Comparison of ENCODE assay signal across 8 cellular contexts in genomic region chr11:62621567-62622470, GRCh38.
DNase-seq lines count a peak whose midpoint lies in the region; ATAC-seq and TF ChIP-seq lines count a peak whose summit lies in the region.

B3GAT3 (minus strand) TSS chr11:62621986; CDS start chr11:62621947, 39 bp downstream.

- TF ChIP-seq CTCF in AG09319 (IDR thresholded peaks at IDR 0.05; ENCODE audit: low read depth, low read length) = no peak; the same call in 1 of the 2 replicates

- DNase-seq in AG09319 (ENCODE audit: extremely low read depth, low read depth) (peak; percentile 96), NCI-H446 treated with DMSO at 0.1 percent for 48 hours (lab: John Stamatoyannopoulos, UW) (peak; percentile 97), cerebellar cortex (ENCODE audit: low spot score) (peak; percentile 98), islet precursor cell (peak; percentile 99)
- DNase-seq in stimulated activated CD4-positive, alpha-beta T cell treated with anti-CD3 and anti-CD28 coated beads, Interleukin-12 subunit alpha, Interleukin-12 subunit beta, amount 100 ng/mL, for 48 hours (ENCODE audit: low read depth in 2 of 3, low spot score in 1 of 3) = peak; percentile 94 to 95 (median 95)

- ATAC-seq in GM19035 (IDR thresholded peaks at IDR 0.05; ENCODE audit: unreplicated experiment) (peak; percentile 97), HG03354 (IDR thresholded peaks at IDR 0.05; ENCODE audit: poor library complexity, severe bottlenecking, unreplicated experiment) (peak; percentile 97)
- peak; percentile 87 to 88 for ATAC-seq in activated CD4-positive, CD25-positive, alpha-beta regulatory T cell treated with anti-CD3 and anti-CD28 coated beads, Interleukin-2, amount 50 U/mL, for 24 hours

Comparison
In these comparisons a context has a peak if more than half of its experiments do, and no peak if none do; other contexts are left out.
1. Peak in every context shown above with its lines: DNase-seq and ATAC-seq.